ENCODE assay signal across 11 cellular contexts in genomic region chr11:68946416-68947090, GRCh38. TPM values are rescaled to one million over a fixed set of nuclear protein-coding genes. Genes with fewer than 3 reads are reported as not detected.
DNase-seq lines count a peak whose midpoint lies in the region; ATAC-seq, FAIRE-seq and TF ChIP-seq lines count a peak whose summit lies in the region.
"Had no signal": no experiment of that assay in that cellular context is flagged by ENCODE, and none has a peak within 500 bp of the region (broad histone marks: within the 10 kb centered on the region; RNA-seq: fewer than 3 reads in every experiment).

No MANE protein-coding gene starts in this region.

- no peak for ATAC-seq in naive thymus-derived CD4-positive, alpha-beta T cell
- ATAC-seq in T-cell (replicated peaks in 1 of 4), result no peak

- H3K4me3 Mint-ChIP-seq in naive thymus-derived CD4-positive, alpha-beta T cell, result no peak overlapping the region
- H3K4me3 Mint-ChIP-seq in activated naive CD4-positive, alpha-beta T cell treated with anti-CD3 and anti-CD28 coated beads, Interleukin-2, amount 10 ng/mL, durations not matched to agents 7 days and 5 days, result no peak overlapping the region
- H3K4me3 Mint-ChIP-seq in T-cell, result no peak overlapping the region

- DNase-seq in HT-29 (ENCODE audit: low spot score), result peak; percentile 29
- peak; percentile 84 to 93 for DNase-seq in cardiac fibroblast (ENCODE audit: low read depth in 2 of 2)
- peak; percentile 66 for DNase-seq in kidney
- no peak for DNase-seq in suprapubic skin (ENCODE audit: low spot score in 2 of 2)
- DNase-seq in naive thymus-derived CD4-positive, alpha-beta T cell, result no peak
- DNase-seq in activated naive CD4-positive, alpha-beta T cell treated with anti-CD3 and anti-CD28 coated beads, Interleukin-2, amount 10 ng/mL, durations not matched to agents 7 days and 5 days, result no peak
- no peak for DNase-seq in T-cell
- DNase-seq: GOT3 had no signal

- no peak overlapping the region for H3K27ac ChIP-seq in kidney (ENCODE audit: low read depth in 2 of 2, low read length in 2 of 2)
- H3K27ac ChIP-seq in suprapubic skin, result peak overlapping the region; percentile 9
- no peak overlapping the region for H3K27ac ChIP-seq in naive thymus-derived CD4-positive, alpha-beta T cell (ENCODE audit: low read depth, low read length)

- no peak for FAIRE-seq in kidney (lab: Jason Lieb, UNC)

- H3K36me3 Mint-ChIP-seq in naive thymus-derived CD4-positive, alpha-beta T cell, result no peaks in the 10 kb centered on the region
- no peaks in the 10 kb centered on the region for H3K36me3 Mint-ChIP-seq in activated naive CD4-positive, alpha-beta T cell treated with anti-CD3 and anti-CD28 coated beads, Interleukin-2, amount 10 ng/mL, durations not matched to agents 7 days and 5 days
- H3K36me3 Mint-ChIP-seq in T-cell, result no peaks in the 10 kb centered on the region

- no peaks in the 10 kb centered on the region for H3K4me1 ChIP-seq in kidney (ENCODE audit: control insufficient read depth in 1 of 2, insufficient read depth in 1 of 2, low read depth in 1 of 2, low read length in 2 of 2)
- peaks cover 12% of the 10 kb centered on the region for H3K4me1 ChIP-seq in suprapubic skin
- no peaks in the 10 kb centered on the region for H3K4me1 ChIP-seq in naive thymus-derived CD4-positive, alpha-beta T cell (ENCODE audit: control insufficient read depth in 2 of 2, insufficient read depth in 2 of 2, low read length in 2 of 2)

- 30% methylated on average over 18 of the region's 18 CpGs for WGBS in suprapubic skin

- CTCF ChIA-PET in naive thymus-derived CD4-positive, alpha-beta T cell (lab: Charles Lee), result no interaction called here
- CTCF ChIA-PET in activated naive CD4-positive, alpha-beta T cell treated with anti-CD3 and anti-CD28 coated beads, Interleukin-2, amount 10 ng/mL, durations not matched to agents 7 days and 5 days (lab: Charles Lee), result no interaction called here
- CTCF ChIA-PET in T-cell (lab: Charles Lee), result no interaction called here

- no peak for TF ChIP-seq CTCF in cardiac fibroblast (IDR thresholded peaks at IDR 0.05; ENCODE audit: low read depth, low read length)
- no peak for TF ChIP-seq CTCF in kidney (IDR thresholded peaks at IDR 0.05; ENCODE audit: borderline replicate concordance, extremely low read depth, insufficient read depth)
- no peak for TF ChIP-seq CTCF in suprapubic skin (IDR thresholded peaks at IDR 0.05)

- POLR2A ChIA-PET in naive thymus-derived CD4-positive, alpha-beta T cell (lab: Charles Lee), result no interaction called here
- POLR2A ChIA-PET in T-cell (lab: Charles Lee), result no interaction called here

- no peaks in the 10 kb centered on the region for H3K27me3 ChIP-seq in suprapubic skin
- H3K27me3 ChIP-seq in naive thymus-derived CD4-positive, alpha-beta T cell (ENCODE audit: control insufficient read depth in 2 of 2, insufficient read depth in 2 of 2, low read length in 2 of 2), result no peaks in the 10 kb centered on the region

- TF ChIP-seq EP300 in suprapubic skin (IDR thresholded peaks at IDR 0.05), result no peak

- no peaks in the 10 kb centered on the region for H3K9me3 ChIP-seq in kidney (ENCODE audit: control insufficient read depth in 1 of 2, low read length in 2 of 2)
- no peaks in the 10 kb centered on the region for H3K9me3 ChIP-seq in suprapubic skin
- H3K9me3 ChIP-seq in naive thymus-derived CD4-positive, alpha-beta T cell (ENCODE audit: control insufficient read depth in 2 of 3, low read length in 3 of 3), result no peaks in the 10 kb centered on the region

- no peak for TF ChIP-seq POLR2A in suprapubic skin (IDR thresholded peaks at IDR 0.05)

- peaks cover 0 to 2% (median 0%) of the 10 kb centered on the region in 7 donors for H3K4me1 Mint-ChIP-seq in naive thymus-derived CD4-positive, alpha-beta T cell
- H3K4me1 Mint-ChIP-seq in activated naive CD4-positive, alpha-beta T cell treated with anti-CD3 and anti-CD28 coated beads, Interleukin-2, amount 10 ng/mL, durations not matched to agents 7 days and 5 days, result peaks cover 6% of the 10 kb centered on the region
- peaks cover 0 to 5% (median 4%) of the 10 kb centered on the region in 3 donors for H3K4me1 Mint-ChIP-seq in T-cell

- intact Hi-C loops in kidney (cut with DNase I), result no loop called here
- intact Hi-C loops in naive thymus-derived CD4-positive, alpha-beta T cell (cut with micrococcal nuclease), result no loop called here

- no peak overlapping the region for H3K27ac Mint-ChIP-seq in naive thymus-derived CD4-positive, alpha-beta T cell
- H3K27ac Mint-ChIP-seq in activated naive CD4-positive, alpha-beta T cell treated with anti-CD3 and anti-CD28 coated beads, Interleukin-2, amount 10 ng/mL, durations not matched to agents 7 days and 5 days, result no peak overlapping the region
- H3K27ac Mint-ChIP-seq in T-cell, result no peak overlapping the region

- H3K27me3 Mint-ChIP-seq in naive thymus-derived CD4-positive, alpha-beta T cell, result no peaks in the 10 kb centered on the region
- peaks cover 3% of the 10 kb centered on the region for H3K27me3 Mint-ChIP-seq in activated naive CD4-positive, alpha-beta T cell treated with anti-CD3 and anti-CD28 coated beads, Interleukin-2, amount 10 ng/mL, durations not matched to agents 7 days and 5 days
- no peaks in the 10 kb centered on the region for H3K27me3 Mint-ChIP-seq in T-cell

- no peaks in the 10 kb centered on the region for H3K9me3 Mint-ChIP-seq in naive thymus-derived CD4-positive, alpha-beta T cell
- no peaks in the 10 kb centered on the region for H3K9me3 Mint-ChIP-seq in activated naive CD4-positive, alpha-beta T cell treated with anti-CD3 and anti-CD28 coated beads, Interleukin-2, amount 10 ng/mL, durations not matched to agents 7 days and 5 days
- H3K9me3 Mint-ChIP-seq in T-cell, result no peaks in the 10 kb centered on the region

- H3K4me3 ChIP-seq in cardiac fibroblast (replicated peaks in 1 of 2; ENCODE audit: low read depth in 2 of 2, low read length in 2 of 2), result no peak overlapping the region
- no peak overlapping the region for H3K4me3 ChIP-seq in kidney (ENCODE audit: low read length in 2 of 2)
- no peak overlapping the region for H3K4me3 ChIP-seq in suprapubic skin
- H3K4me3 ChIP-seq in naive thymus-derived CD4-positive, alpha-beta T cell (ENCODE audit: low read length), result no peak overlapping the region

- no peak overlapping the region for H3K9ac ChIP-seq in kidney (ENCODE audit: low read length in 2 of 2)

- H3K36me3 ChIP-seq in kidney (ENCODE audit: control insufficient read depth in 1 of 2, insufficient read depth in 2 of 2, low read length in 2 of 2), result no peaks in the 10 kb centered on the region
- no peaks in the 10 kb centered on the region for H3K36me3 ChIP-seq in suprapubic skin
- no peaks in the 10 kb centered on the region for H3K36me3 ChIP-seq in naive thymus-derived CD4-positive, alpha-beta T cell (ENCODE audit: control insufficient read depth in 2 of 3, insufficient read depth in 3 of 3, low read length in 3 of 3)

RNA-seq across cellular contexts. Expression of gene MRGPRD, which starts 34.2 kb away (rescaled TPM):
- total RNA-seq in HT-29 (2014; rRNA removed; shearing (Covaris generic)), result not detected in 2 replicates
- not detected for total RNA-seq in kidney
- polyA plus RNA-seq in kidney (ENCODE audit: insufficient read depth, low read depth, low replicate concordance), result not detected
- total RNA-seq in suprapubic skin, result not detected
- not detected for total RNA-seq in naive thymus-derived CD4-positive, alpha-beta T cell
- polyA plus RNA-seq in naive thymus-derived CD4-positive, alpha-beta T cell, result under 1 TPM in 1 of 2 donors, not detected in 1; 0.25 TPM
- not detected for total RNA-seq in T-cell
- total RNA-seq: activated CD8-positive, alpha-beta memory T cell treated with anti-CD3 and anti-CD28 coated beads for 36 hours; OCI-LY7 had no signal
- polyA plus RNA-seq: neural cell had no signal

RNA-seq across cellular contexts. Expression of gene IGHMBP2, which starts 42.9 kb away (rescaled TPM):
- total RNA-seq in HT-29 (2014; rRNA removed; shearing (Covaris generic)), result 20.4 and 22.0 TPM in 2 replicates
- total RNA-seq in kidney, result 19.6 TPM
- polyA plus RNA-seq in kidney (ENCODE audit: insufficient read depth, low read depth, low replicate concordance), result 8.8 TPM
- total RNA-seq in suprapubic skin, result 10 to 100 TPM; 22.9 to 55.0 (median 30.3) TPM
- 10 to 100 TPM; 27.5 to 41.4 (median 32.2) TPM for total RNA-seq in naive thymus-derived CD4-positive, alpha-beta T cell
- 10 to 100 TPM in 1 of 2 donors, 1 to 10 TPM in 1; 4.4 to 12.6 TPM for polyA plus RNA-seq in naive thymus-derived CD4-positive, alpha-beta T cell
- 10 to 100 TPM; 33.5 to 59.8 (median 37.0) TPM for total RNA-seq in T-cell

RNA-seq across cellular contexts. Expression of gene MRPL21, which starts 42.9 kb away (rescaled TPM):
- 128 and 129 TPM in 2 replicates for total RNA-seq in HT-29 (2014; rRNA removed; shearing (Covaris generic))
- total RNA-seq in kidney, result 45.0 TPM
- polyA plus RNA-seq in kidney (ENCODE audit: insufficient read depth, low read depth, low replicate concordance), result 147 TPM
- 10 to 100 TPM; 28.6 to 43.8 (median 35.0) TPM for total RNA-seq in suprapubic skin
- total RNA-seq in naive thymus-derived CD4-positive, alpha-beta T cell, result 10 to 100 TPM; 29.6 to 71.1 (median 37.9) TPM
- 100 to 1,000 TPM; 114 to 133 TPM for polyA plus RNA-seq in naive thymus-derived CD4-positive, alpha-beta T cell
- 10 to 100 TPM; 34.0 to 36.9 (median 35.3) TPM for total RNA-seq in T-cell

Comparison
In these comparisons a context has a peak if more than half of its experiments do, and no peak if none do; other contexts are left out.
1. DNase-seq: peak in HT-29 (single experiment), cardiac fibroblast (2 of 2) and kidney (single experiment); none in suprapubic skin (0 of 2), naive thymus-derived CD4-positive, alpha-beta T cell (0 of 9), activated naive CD4-positive, alpha-beta T cell treated with anti-CD3 and anti-CD28 coated beads, Interleukin-2, amount 10 ng/mL, durations not matched to agents 7 days and 5 days (single experiment) and T-cell (0 of 34).